In genomic region chr5:35902032-35902681, GRCh38 we compare ENCODE assay signal across 11 cellular contexts. TPM values are rescaled to one million over a fixed set of nuclear protein-coding genes. Genes with fewer than 3 reads are reported as not detected.
DNase-seq lines count a peak whose midpoint lies in the region; ATAC-seq, FAIRE-seq and TF ChIP-seq lines count a peak whose summit lies in the region.
"Had no signal": no experiment of that assay in that cellular context is flagged by ENCODE, and none has a peak within 500 bp of the region (broad histone marks: within the 10 kb centered on the region; RNA-seq: fewer than 3 reads in every experiment).

No MANE protein-coding gene starts in this region.

- H3K4me1 ChIP-seq in CD8-positive, alpha-beta memory T cell (ENCODE audit: insufficient read depth, low read length): peaks cover 45% of the 10 kb centered on the region
- no peaks in the 10 kb centered on the region for H3K4me1 ChIP-seq in testis
- H3K4me1 ChIP-seq: SJSA1 had no signal

- CTCF ChIA-PET in CD8-positive, alpha-beta memory T cell (lab: Charles Lee): interaction anchor here (0.9 to 1.1 kb wide), 2 partner anchors 22 to 23 kb away, joined by 3 read pairs; no protein-coding TSS in a partner anchor

- no peaks in the 10 kb centered on the region for H3K36me3 Mint-ChIP-seq in CD8-positive, alpha-beta memory T cell
- peaks cover 19% of the 10 kb centered on the region for H3K36me3 Mint-ChIP-seq in activated naive CD8-positive, alpha-beta T cell treated with anti-CD3 and anti-CD28 coated beads for 36 hours

- H3K9me3 Mint-ChIP-seq in CD8-positive, alpha-beta memory T cell: peaks cover 0 to 6% (median 0%) of the 10 kb centered on the region in 5 donors
- H3K9me3 Mint-ChIP-seq in activated naive CD8-positive, alpha-beta T cell treated with anti-CD3 and anti-CD28 coated beads for 36 hours: peaks cover 14% of the 10 kb centered on the region

- no peak for DNase-seq in CD8-positive, alpha-beta memory T cell
- DNase-seq in GM19239 (ENCODE audit: insufficient read length, low spot score) (peak; percentile 20), NOMO-1 treated with dmso at 0.1 percent for 144 hours (lab: John Stamatoyannopoulos, UW; ENCODE audit: unreplicated experiment) (no peak), testis (no peak), NCI-H146 treated with DMSO at 0.1 percent for 48 hours (lab: John Stamatoyannopoulos, UW; ENCODE audit: unreplicated experiment) (no peak), RKO (ENCODE audit: low spot score) (no peak)
- DNase-seq in activated naive CD8-positive, alpha-beta T cell treated with anti-CD3 and anti-CD28 coated beads for 36 hours: no peak

- TF ChIP-seq CTCF in testis (IDR thresholded peaks at IDR 0.05): no peak

- 79 to 92% methylated on average over 2 of the region's 2 CpGs for WGBS in testis, 2 donors

- ATAC-seq in HG03097 (IDR thresholded peaks at IDR 0.05; ENCODE audit: low FRiP score, unreplicated experiment): peak; percentile 60

- FAIRE-seq in GM19239 (lab: Jason Lieb, UNC): peak; percentile 83
- FAIRE-seq: G401.6 had no signal

- peak overlapping the region in 7 of 8 donors; percentile 11 to 97 (median 76) for H3K27ac Mint-ChIP-seq in CD8-positive, alpha-beta memory T cell
- peak overlapping the region; percentile 34 for H3K27ac Mint-ChIP-seq in activated naive CD8-positive, alpha-beta T cell treated with anti-CD3 and anti-CD28 coated beads for 36 hours

- peaks cover 0 to 2% of the 10 kb centered on the region in 2 donors for H3K27me3 Mint-ChIP-seq in CD8-positive, alpha-beta memory T cell
- H3K27me3 Mint-ChIP-seq in activated naive CD8-positive, alpha-beta T cell treated with anti-CD3 and anti-CD28 coated beads for 36 hours: no peaks in the 10 kb centered on the region

- TF ChIP-seq POLR2A in testis (IDR thresholded peaks at IDR 0.05): no peak

- no peaks in the 10 kb centered on the region for H3K9me3 ChIP-seq in CD8-positive, alpha-beta memory T cell (ENCODE audit: low read length)
- no peaks in the 10 kb centered on the region for H3K9me3 ChIP-seq in testis
- H3K9me3 ChIP-seq: SJSA1 had no signal

- no peaks in the 10 kb centered on the region for H3K27me3 ChIP-seq in CD8-positive, alpha-beta memory T cell (ENCODE audit: insufficient read depth, low read length, poor library complexity, severe bottlenecking)
- H3K27me3 ChIP-seq in testis: no peaks in the 10 kb centered on the region
- H3K27me3 ChIP-seq: SJSA1 had no signal

- no peaks in the 10 kb centered on the region for H3K36me3 ChIP-seq in CD8-positive, alpha-beta memory T cell (ENCODE audit: insufficient read depth, low read length)
- H3K36me3 ChIP-seq in testis (ENCODE audit: low read depth, missing control alignments): no peaks in the 10 kb centered on the region
- H3K36me3 ChIP-seq: SJSA1 had no signal

- intact Hi-C loops in testis (cut with DNase I; ENCODE audit: low total_unique reads): no loop called here

- no peak overlapping the region for H3K4me3 ChIP-seq in CD8-positive, alpha-beta memory T cell (ENCODE audit: low read length)
- no peak overlapping the region for H3K4me3 ChIP-seq in testis
- H3K4me3 ChIP-seq: SJSA1, smooth muscle cell had no signal

- POLR2A ChIA-PET in CD8-positive, alpha-beta memory T cell (lab: Charles Lee): interaction anchor here (0.7 to 1.7 kb wide), 3 partner anchors 20 to 31 kb away, joined by 3 to 8 read pairs (median 3); no protein-coding TSS in a partner anchor

- H3K4me1 Mint-ChIP-seq in CD8-positive, alpha-beta memory T cell: peaks cover 60 to 74% (median 71%) of the 10 kb centered on the region in 3 donors
- H3K4me1 Mint-ChIP-seq in activated naive CD8-positive, alpha-beta T cell treated with anti-CD3 and anti-CD28 coated beads for 36 hours: peaks cover 83% of the 10 kb centered on the region

- H3K27ac ChIP-seq in CD8-positive, alpha-beta memory T cell (ENCODE audit: low read depth, low read length): no peak overlapping the region
- no peak overlapping the region for H3K27ac ChIP-seq in testis
- H3K27ac ChIP-seq: SJSA1 had no signal

- H3K4me3 Mint-ChIP-seq in CD8-positive, alpha-beta memory T cell: peak overlapping the region in 3 of 7 donors; percentile 1 to 12 (median 12)
- no peak overlapping the region for H3K4me3 Mint-ChIP-seq in activated naive CD8-positive, alpha-beta T cell treated with anti-CD3 and anti-CD28 coated beads for 36 hours

RNA-seq across cellular contexts. Expression of gene CAPSL, which starts 36.3 kb away (rescaled TPM):
- total RNA-seq in CD8-positive, alpha-beta memory T cell: under 1 TPM; 0.40 to 0.59 TPM
- not detected for polyA plus RNA-seq in CD8-positive, alpha-beta memory T cell
- under 1 TPM; 0.68 to 0.74 TPM for total RNA-seq in activated naive CD8-positive, alpha-beta T cell treated with anti-CD3 and anti-CD28 coated beads for 36 hours
- total RNA-seq in testis: 1 to 10 TPM; 3.5 to 4.5 TPM
- 28.5 TPM for polyA plus RNA-seq in testis (ENCODE audit: insufficient read depth, low read depth, low replicate concordance)
- polyA plus RNA-seq: smooth muscle cell had no signal

RNA-seq across cellular contexts. Expression of gene IL7R, which starts 45.5 kb away (rescaled TPM):
- 100 to 1,000 TPM; 272 to 289 TPM for total RNA-seq in CD8-positive, alpha-beta memory T cell
- 761 TPM for polyA plus RNA-seq in CD8-positive, alpha-beta memory T cell
- 100 to 1,000 TPM; 112 to 117 TPM for total RNA-seq in activated naive CD8-positive, alpha-beta T cell treated with anti-CD3 and anti-CD28 coated beads for 36 hours
- 10 to 100 TPM in 1 of 2 donors, 1 to 10 TPM in 1; 7.6 to 17.5 TPM for total RNA-seq in testis
- polyA plus RNA-seq in testis (ENCODE audit: insufficient read depth, low read depth, low replicate concordance): 12.1 TPM

Comparison
In these comparisons a context has a peak if more than half of its experiments do, and no peak if none do; other contexts are left out.
1. RNA of gene IL7R, which starts 45.5 kb away (total RNA-seq): 272 to 289 TPM in CD8-positive, alpha-beta memory T cell and 112 to 117 TPM in activated naive CD8-positive, alpha-beta T cell treated with anti-CD3 and anti-CD28 coated beads for 36 hours; 7.6 to 17.5 TPM in testis; every median in the first group is over 4 times any median in the second.